25 cellular contexts compared by ENCODE assay signal in genomic region chr20:47070176-47070575, GRCh38.
"Had no signal": no experiment of that assay in that cellular context is flagged by ENCODE, and none has a peak within 500 bp of the region (broad histone marks: within the 10 kb centered on the region; RNA-seq: fewer than 3 reads in every experiment).

No MANE protein-coding gene starts in this region.

- H3K9me3 ChIP-seq: prostate gland had no signal

- H3K4me3 Mint-ChIP-seq: activated CD4-positive, alpha-beta memory T cell treated with anti-CD3 and anti-CD28 coated beads, Interleukin-2, amount 10 ng/mL, durations not matched to agents 7 days and 5 days; activated CD4-positive, alpha-beta T cell treated with anti-CD3 and anti-CD28 coated beads, Interleukin-2, amount 10 ng/mL, durations not matched to agents 24 days and 14 days; activated naive CD4-positive, alpha-beta T cell treated with anti-CD3 and anti-CD28 coated beads for 36 hours; activated T-cell treated with anti-CD3 and anti-CD28 coated beads, Interleukin-2, amount 50 U/mL, for 72 hours; central memory CD8-positive, alpha-beta T cell; endodermal cell; naive thymus-derived CD8-positive, alpha-beta T cell; neural progenitor cell had no signal

- H3K9ac ChIP-seq: neural progenitor cell had no signal

- H3K27me3 ChIP-seq: breast epithelium, esophagus squamous epithelium, neural progenitor cell, ovary, upper lobe of left lung had no signal

- H3K27ac ChIP-seq: breast epithelium, coronary artery, esophagus squamous epithelium, lower lobe of right lung, neural progenitor cell, ovary, prostate gland, spleen, thoracic aorta, upper lobe of left lung, VCaP had no signal

- H3K27me3 Mint-ChIP-seq: activated CD4-positive, alpha-beta T cell treated with anti-CD3 and anti-CD28 coated beads, Interleukin-2, amount 10 ng/mL, durations not matched to agents 24 days and 14 days had no signal

- H3K36me3 ChIP-seq: breast epithelium, lower lobe of right lung, ovary, prostate gland, spleen, thoracic aorta, upper lobe of left lung had no signal

- H3K4me1 Mint-ChIP-seq: activated CD4-positive, alpha-beta memory T cell treated with anti-CD3 and anti-CD28 coated beads, Interleukin-2, amount 10 ng/mL, durations not matched to agents 7 days and 5 days; activated CD4-positive, alpha-beta T cell treated with anti-CD3 and anti-CD28 coated beads, Interleukin-2, amount 10 ng/mL, durations not matched to agents 24 days and 14 days; central memory CD8-positive, alpha-beta T cell; endodermal cell; naive thymus-derived CD8-positive, alpha-beta T cell; neural progenitor cell had no signal

- ATAC-seq: activated CD4-positive, CD25-positive, alpha-beta regulatory T cell treated with anti-CD3 and anti-CD28 coated beads, Interleukin-2, amount 50 U/mL, for 24 hours; activated T-cell treated with anti-CD3 and anti-CD28 coated beads, Interleukin-2, amount 50 U/mL, for 72 hours; lower lobe of right lung; naive thymus-derived CD8-positive, alpha-beta T cell had no signal

- H3K4me1 ChIP-seq: breast epithelium, esophagus squamous epithelium, lower lobe of right lung, neural progenitor cell, prostate gland, spleen, upper lobe of left lung had no signal

- H3K36me3 Mint-ChIP-seq: neural progenitor cell had no signal

- H3K4me3 ChIP-seq: breast epithelium, coronary artery, esophagus squamous epithelium, lower lobe of right lung, neural progenitor cell, ovary, prostate gland, spleen, thoracic aorta, upper lobe of left lung had no signal

- DNase-seq: activated CD4-positive, alpha-beta memory T cell treated with anti-CD3 and anti-CD28 coated beads, Interleukin-2, amount 10 ng/mL, durations not matched to agents 7 days and 5 days; activated CD4-positive, alpha-beta T cell treated with anti-CD3 and anti-CD28 coated beads, Interleukin-2, amount 10 ng/mL, durations not matched to agents 24 days and 14 days; activated effector memory CD4-positive, alpha-beta T cell treated with Interleukin-2 at 50 U/mL for 16 hours; activated naive CD4-positive, alpha-beta T cell treated with anti-CD3 and anti-CD28 coated beads for 36 hours; activated T-cell treated with anti-CD3 and anti-CD28 coated beads, Interleukin-2, amount 50 U/mL, for 72 hours; anterior cingulate cortex; endodermal cell; esophagus squamous epithelium; kidney; lower lobe of right lung; mesendoderm; naive thymus-derived CD8-positive, alpha-beta T cell; ovary; spleen; stimulated activated CD4-positive, alpha-beta T cell treated with anti-CD3 and anti-CD28 coated beads, Interleukin-4, amount 100 ng/mL, for 24 hours; stimulated activated naive CD4-positive, alpha-beta T cell treated with Interleukin-2 at 50 U/mL for 16 hours; upper lobe of left lung had no signal

- H3K4me2 ChIP-seq: neural progenitor cell had no signal

- H2AFZ ChIP-seq: neural progenitor cell had no signal

- H3K27ac Mint-ChIP-seq: activated CD4-positive, alpha-beta memory T cell treated with anti-CD3 and anti-CD28 coated beads, Interleukin-2, amount 10 ng/mL, durations not matched to agents 7 days and 5 days; activated CD4-positive, alpha-beta T cell treated with anti-CD3 and anti-CD28 coated beads, Interleukin-2, amount 10 ng/mL, durations not matched to agents 24 days and 14 days; activated naive CD4-positive, alpha-beta T cell treated with anti-CD3 and anti-CD28 coated beads for 36 hours; activated T-cell treated with anti-CD3 and anti-CD28 coated beads, Interleukin-2, amount 50 U/mL, for 72 hours; endodermal cell; naive thymus-derived CD8-positive, alpha-beta T cell; neural progenitor cell had no signal
